28 cellular contexts compared by ENCODE assay signal in genomic region chr20:63814833-63815612, GRCh38. TPM values are rescaled to one million over a fixed set of nuclear protein-coding genes. Genes with fewer than 3 reads are reported as not detected.
DNase-seq lines count a peak whose midpoint lies in the region; ATAC-seq, FAIRE-seq and TF ChIP-seq lines count a peak whose summit lies in the region.
"Had no signal": no experiment of that assay in that cellular context is flagged by ENCODE, and none has a peak within 500 bp of the region (broad histone marks: within the 10 kb centered on the region; RNA-seq: fewer than 3 reads in every experiment).

No MANE protein-coding gene starts in this region.

- intact Hi-C loops in HepG2 (cut with micrococcal nuclease; ENCODE audit: unreplicated experiment) = no loop called here
- intact Hi-C loops in right lobe of liver (cut with DNase I) = no loop called here
- intact Hi-C loops in K562 (cut with micrococcal nuclease) = no loop called here

- H3K36me3 Mint-ChIP-seq in neural crest cell (ENCODE audit: low read depth) = peaks cover 3% of the 10 kb centered on the region
- H3K36me3 Mint-ChIP-seq: CD8-positive, alpha-beta T cell had no signal

- DNase-seq in HepG2 (ENCODE audit: low spot score) (no peak), right lobe of liver (no peak), K562 (ENCODE audit: extremely low read depth in 1 of 4, low spot score in 3 of 4) (no peak), neural crest cell (ENCODE audit: low read depth, low spot score) (no peak), COLO668 (lab: John Stamatoyannopoulos, UW; ENCODE audit: unreplicated experiment) (no peak), Kasumi-1 (lab: John Stamatoyannopoulos, UW) (no peak)
- DNase-seq: AML-193; C1 segment of cervical spinal cord; Calu3; CD8-positive, alpha-beta T cell; DMS153; KG1; MV-4-11; NCI-H1417; NCI-H1694 treated with DMSO at 0.1 percent for 48 hours; NCI-H2081 treated with DMSO at 0.1 percent for 48 hours; NCI-H2171 treated with DMSO at 0.1 percent for 48 hours; NCI-H526; Peyer's patch had no signal

- no peaks in the 10 kb centered on the region for H3K9me1 ChIP-seq in K562 (ENCODE audit: control insufficient read depth, insufficient read depth, low read length)

- TF ChIP-seq CTCF in HepG2 (CRISPR knock-in tag; IDR thresholded peaks at IDR 0.05) (no peak), right lobe of liver (IDR thresholded peaks at IDR 0.05) (no peak), K562 (IDR thresholded peaks at IDR 0.05 in 2 of 3, conservative IDR thresholded peaks at IDR 0.05 in 1 of 3; ENCODE audit: insufficient read depth in 2 of 3, low read depth in 1 of 3, low read length in 3 of 3) (no peak), neural crest cell (conservative IDR thresholded peaks at IDR 0.05) (no peak)

- H3K4me1 ChIP-seq in HepG2 (ENCODE audit: insufficient read depth, low read length) (peaks cover 36% of the 10 kb centered on the region), right lobe of liver (no peaks in the 10 kb centered on the region), K562 (replicated peaks in 1 of 2; ENCODE audit: control insufficient read depth in 2 of 2, insufficient read depth in 2 of 2, low read length in 2 of 2) (peaks cover 5 to 30% of the 10 kb centered on the region in 2 experiments; a peak in 4 of 5 replicates)

- H3K9me3 ChIP-seq in HepG2 (ENCODE audit: low read length) = no peaks in the 10 kb centered on the region
- no peaks in the 10 kb centered on the region for H3K9me3 ChIP-seq in right lobe of liver
- H3K9me3 ChIP-seq in K562 (replicated peaks; ENCODE audit: control insufficient read depth, insufficient read depth, low read depth, low read length) = no peaks in the 10 kb centered on the region
- H3K9me3 ChIP-seq: Peyer's patch had no signal

- CTCF ChIA-PET in HepG2 (lab: Yijun Ruan, JAX; ENCODE audit: low intra/inter-chr PET ratio, low total read pairs) = no interaction called here
- CTCF ChIA-PET in K562 (lab: Yijun Ruan, JAX; ENCODE audit: low intra/inter-chr PET ratio) = no interaction called here

- BruUV-seq in HepG2 (replicated peaks; lab: Mats Ljungman, UMichigan) = no TSS peak
- no TSS peak for BruUV-seq in K562 (replicated peaks; lab: Mats Ljungman, UMichigan)

- FAIRE-seq in HepG2 (lab: Jason Lieb, UNC) (peak; percentile 62), K562 (lab: Jason Lieb, UNC) (no peak)
- FAIRE-seq: GM12891, GM18507, GM19239 had no signal

- H2AFZ ChIP-seq in HepG2 (ENCODE audit: low read length) (no peak overlapping the region), K562 (ENCODE audit: low read depth, low read length) (no peak overlapping the region)

- H3K27ac ChIP-seq in HepG2 (ENCODE audit: extremely low read length, insufficient read depth, low read length) = no peak overlapping the region
- H3K27ac ChIP-seq in right lobe of liver = no peak overlapping the region
- H3K27ac ChIP-seq in K562 (ENCODE audit: extremely low read depth, low read depth, low read length) = no peak overlapping the region
- H3K27ac ChIP-seq: Peyer's patch had no signal

- no peaks in the 10 kb centered on the region for H3K79me2 ChIP-seq in HepG2 (ENCODE audit: insufficient read depth, low read length)
- no peaks in the 10 kb centered on the region for H3K79me2 ChIP-seq in K562 (ENCODE audit: control insufficient read depth, insufficient read depth, low read length)

- ATAC-seq in HepG2 (no peak), right lobe of liver (no peak), K562 (no peak), HG02870 (IDR thresholded peaks at IDR 0.05; ENCODE audit: unreplicated experiment) (no peak), GM19395 (IDR thresholded peaks at IDR 0.05; ENCODE audit: unreplicated experiment) (no peak)
- ATAC-seq: CD8-positive, alpha-beta T cell had no signal

- H3K27me3 ChIP-seq in HepG2 (ENCODE audit: control insufficient read depth in 1 of 2, insufficient read depth in 2 of 2, low read length in 2 of 2) (no peaks in the 10 kb centered on the region), right lobe of liver (no peaks in the 10 kb centered on the region), K562 (ENCODE audit: control insufficient read depth in 2 of 2, insufficient read depth in 2 of 2, low read length in 2 of 2) (peaks cover 0 to 7% of the 10 kb centered on the region in 2 experiments; a peak in 2 of 5 replicates)
- H3K27me3 ChIP-seq: Peyer's patch had no signal

- 54% methylated on average over 8 of the region's 8 CpGs for WGBS in HepG2 (ENCODE audit: low lambda C conversion rate)
- WGBS in right lobe of liver (ENCODE audit: insufficient coverage, low coverage, low lambda C conversion rate, missing lambda C conversion rate) = 61% methylated on average over 7 of the region's 8 CpGs
- 45% methylated on average over 8 of the region's 8 CpGs for WGBS in K562 (ENCODE audit: insufficient coverage, low coverage, missing lambda C conversion rate)

- peaks cover 4% of the 10 kb centered on the region for H3K9me3 Mint-ChIP-seq in neural crest cell
- H3K9me3 Mint-ChIP-seq: CD8-positive, alpha-beta T cell had no signal

- H3K36me3 ChIP-seq in HepG2 (replicated peaks in 1 of 2; ENCODE audit: control insufficient read depth in 1 of 2, insufficient read depth in 2 of 2, low read length in 2 of 2) = no peaks in the 10 kb centered on the region
- H3K36me3 ChIP-seq in right lobe of liver = no peaks in the 10 kb centered on the region
- no peaks in the 10 kb centered on the region for H3K36me3 ChIP-seq in K562 (ENCODE audit: control insufficient read depth, insufficient read depth, low read length)
- H3K36me3 ChIP-seq: Peyer's patch had no signal

- no peak for TF ChIP-seq RAD21 in HepG2 (CRISPR knock-in tag; IDR thresholded peaks at IDR 0.05)
- no peak for TF ChIP-seq RAD21 in K562 (CRISPR knock-in tag; conservative IDR thresholded peaks at IDR 0.05 in 1 of 2, IDR thresholded peaks at IDR 0.05 in 1 of 2)

- H3K27ac Mint-ChIP-seq in neural crest cell (ENCODE audit: unreplicated experiment) = peak overlapping the region; percentile 69
- H3K27ac Mint-ChIP-seq: CD8-positive, alpha-beta T cell had no signal

- H3K9ac ChIP-seq in HepG2 (ENCODE audit: insufficient read depth, low read depth, low read length) (no peak overlapping the region), K562 (ENCODE audit: insufficient read depth in 1 of 2, low read depth in 2 of 2, low read length in 2 of 2) (no peak overlapping the region; a peak in 1 of 4 replicates)

- H3K4me2 ChIP-seq in HepG2 (ENCODE audit: low read depth, low read length) (no peak overlapping the region), K562 (ENCODE audit: insufficient read depth, low read length) (no peak overlapping the region)

- in situ Hi-C loops in HepG2 (cut with HindIII; ENCODE audit: extremely low pct_ligation_motif_present, low pct_unique_long_range_greater_than_20kb) = no loop called here
- in situ Hi-C loops in K562 (cut with MboI) = no loop called here

- H3K4me1 Mint-ChIP-seq in neural crest cell = peaks cover 32% of the 10 kb centered on the region

- H3K27me3 Mint-ChIP-seq in neural crest cell (ENCODE audit: low read depth) = peaks cover 8% of the 10 kb centered on the region

- no peaks in the 10 kb centered on the region for H4K20me1 ChIP-seq in HepG2 (ENCODE audit: insufficient read depth, low read length)
- H4K20me1 ChIP-seq in K562 (replicated peaks; ENCODE audit: control insufficient read depth, insufficient read depth, low read length) = no peaks in the 10 kb centered on the region; the same call in 1 of the 2 replicates

- H3K4me3 Mint-ChIP-seq in neural crest cell = peak overlapping the region; percentile 80
- H3K4me3 Mint-ChIP-seq: CD8-positive, alpha-beta T cell had no signal

- POLR2A ChIA-PET in HepG2 (lab: Yijun Ruan, JAX) (no interaction called here), K562 (lab: Yijun Ruan, JAX) (interaction anchor here (0.6 kb wide), 1 partner anchor 46 kb away, joined by 4 read pairs; no protein-coding TSS in a partner anchor)

- TF ChIP-seq EP300 in HepG2 (IDR thresholded peaks at IDR 0.05; ENCODE audit: low read depth in 2 of 2, low read length in 2 of 2) (no peak), HepG2 (CRISPR knock-in tag; IDR thresholded peaks at IDR 0.05; ENCODE audit: borderline replicate concordance) (no peak), K562 (IDR thresholded peaks at IDR 0.05; ENCODE audit: low read length) (no peak)

- TF ChIP-seq POLR2A in HepG2 (IDR thresholded peaks at IDR 0.05; ENCODE audit: insufficient read depth in 1 of 2, low read depth in 2 of 2, low read length in 2 of 2) (no peak), right lobe of liver (IDR thresholded peaks at IDR 0.05) (no peak), K562 (conservative IDR thresholded peaks at IDR 0.05) (no peak)

- H3K4me3 ChIP-seq in HepG2 (replicated peaks in 1 of 3; ENCODE audit: insufficient read depth in 1 of 3, low read depth in 2 of 3, low read length in 3 of 3) = no peak overlapping the region
- no peak overlapping the region for H3K4me3 ChIP-seq in right lobe of liver
- no peak overlapping the region for H3K4me3 ChIP-seq in K562
- H3K4me3 ChIP-seq: Peyer's patch had no signal

RNA-seq across cellular contexts. Expression of gene ZBTB46, which starts 16.0 kb away (rescaled TPM):
- total RNA-seq in HepG2 (2016; rRNA removed; fragmentation: Illumina TruSeq; extraction: Trizol) = 10.9 and 13.5 TPM in 2 replicates
- total RNA-seq in HepG2 (2016; cell fraction: cytosol; rRNA removed; fragmentation: Illumina TruSeq; extraction: Trizol; ENCODE audit: low read depth) = 74.9 and 80.6 TPM in 2 replicates
- 10.9 and 15.4 TPM in 2 replicates for total RNA-seq in HepG2 (2016; cell fraction: insoluble cytoplasmic fraction; rRNA removed; fragmentation: Illumina TruSeq; extraction: Trizol)
- 51.8 and 55.2 TPM in 2 replicates for total RNA-seq in HepG2 (2016; cell fraction: membrane; rRNA removed; fragmentation: Illumina TruSeq; extraction: Trizol)
- 8.7 and 9.2 TPM in 2 replicates for total RNA-seq in HepG2 (2016; cell fraction: nucleus; rRNA removed; fragmentation: Illumina TruSeq; extraction: Trizol)
- 1.6 and 2.7 TPM in 2 replicates for polyA plus RNA-seq in HepG2 (2011; rRNA removed)
- polyA plus RNA-seq in HepG2 (2011; cell fraction: cytosol; rRNA removed) = 1.6 and 2.0 TPM in 2 replicates
- polyA plus RNA-seq in HepG2 (2011; cell fraction: nucleus; rRNA removed) = 7.2 and 7.6 TPM in 2 replicates
- 3.8 and 5.3 TPM in 2 replicates for polyA plus RNA-seq in HepG2 (2012)
- 0.45 and 0.85 TPM in 2 replicates for polyA plus RNA-seq in HepG2 (2016; cell fraction: cytosol; fragmentation: Illumina TruSeq; extraction: Trizol; ENCODE audit: low read depth)
- 3.9 and 4.2 TPM in 2 replicates for polyA plus RNA-seq in HepG2 (2016; cell fraction: insoluble cytoplasmic fraction; fragmentation: Illumina TruSeq; extraction: Trizol; ENCODE audit: low read depth)
- polyA plus RNA-seq in HepG2 (2016; cell fraction: membrane; fragmentation: Illumina TruSeq; extraction: Trizol; ENCODE audit: low read depth) = 1.4 and 1.5 TPM in 2 replicates
- polyA plus RNA-seq in HepG2 (2016; cell fraction: nucleus; fragmentation: Illumina TruSeq; extraction: Trizol; ENCODE audit: insufficient read depth, low read depth) = 7.1 and 7.5 TPM in 2 replicates
- 18.8 and 33.6 TPM in 2 replicates for polyA minus RNA-seq in HepG2 (2011; rRNA and poly(A)+ RNA removed; ENCODE audit: low replicate concordance)
- 8.3 and 9.0 TPM in 2 replicates for polyA minus RNA-seq in HepG2 (2011; cell fraction: cytosol; rRNA and poly(A)+ RNA removed)
- 5.4 and 9.1 TPM in 2 replicates for polyA minus RNA-seq in HepG2 (2011; cell fraction: nucleus; rRNA and poly(A)+ RNA removed)
- 1 to 10 TPM; 1.2 to 4.2 (median 2.4) TPM for total RNA-seq in right lobe of liver
- 6.4 and 23.8 TPM in 2 replicates for total RNA-seq in K562 (2011; cell fraction: chromatin; rRNA removed; ENCODE audit: low replicate concordance)
- total RNA-seq in K562 (2011; cell fraction: nucleolus; rRNA removed) = 8.2 and 11.0 TPM in 2 replicates
- total RNA-seq in K562 (2011; cell fraction: nucleoplasm; rRNA removed) = 6.0 and 7.5 TPM in 2 replicates
- total RNA-seq in K562 (2014; rRNA removed) = 2.2 and 2.6 TPM in 2 replicates
- total RNA-seq in K562 (2014; rRNA removed; fragmentation: Illumina TruSeq; extraction: Trizol) = 0.38 and 0.40 TPM in 2 replicates
- 2.3 TPM in 2 replicates for total RNA-seq in K562 (2015; rRNA removed; fragmentation: Illumina TruSeq; extraction: Trizol)
- 4.1 and 4.6 TPM in 2 replicates for total RNA-seq in K562 (2021)
- 1.1 and 1.7 TPM in 2 replicates for polyA plus RNA-seq in K562 (2011; rRNA removed)
- 1.7 and 3.0 TPM in 2 replicates for polyA plus RNA-seq in K562 (2011; cell fraction: cytosol; rRNA removed)
- 4.8 and 8.1 TPM in 2 replicates for polyA plus RNA-seq in K562 (2011; cell fraction: nucleus; rRNA removed)
- polyA plus RNA-seq in K562 (2012) = 2.3 and 3.0 TPM in 2 replicates
- polyA plus RNA-seq in K562 (2014; fragmentation: Illumina TruSeq; extraction: Trizol) = 0.39 and 1.1 TPM in 2 replicates
- polyA plus RNA-seq in K562 (2014; fragmentation: Nextera tagmentation; extraction: Ambion mirVana) = under 1 TPM; 0.29 to 0.58 TPM
- polyA plus RNA-seq in K562 (2014; rRNA removed) = 1.3 and 2.0 TPM in 2 replicates
- polyA minus RNA-seq in K562 (2011; rRNA and poly(A)+ RNA removed) = 13.0 and 13.5 TPM in 2 replicates
- polyA minus RNA-seq in K562 (2011; cell fraction: cytosol; rRNA and poly(A)+ RNA removed) = 14.3 and 18.7 TPM in 2 replicates
- polyA minus RNA-seq in K562 (2011; cell fraction: nucleus; rRNA and poly(A)+ RNA removed) = 4.2 and 5.1 TPM in 2 replicates
- total RNA-seq in neural crest cell = 23.7 and 23.8 TPM in 2 replicates
- total RNA-seq: CD8-positive, alpha-beta T cell had no signal

RNA-seq across cellular contexts. Expression of gene ABHD16B, which starts 46.3 kb away (rescaled TPM):
- total RNA-seq in HepG2 (2016; rRNA removed; fragmentation: Illumina TruSeq; extraction: Trizol) (not detected in 2 replicates), right lobe of liver (not detected), K562 (2014; rRNA removed) (not detected in 2 replicates), K562 (2014; rRNA removed; fragmentation: Illumina TruSeq; extraction: Trizol) (not detected in 2 replicates), K562 (2015; rRNA removed; fragmentation: Illumina TruSeq; extraction: Trizol) (not detected in 2 replicates), K562 (2021) (not detected in 2 replicates), neural crest cell (not detected in 2 replicates)
- not detected in 2 replicates for total RNA-seq in HepG2 (2016; cell fraction: cytosol; rRNA removed; fragmentation: Illumina TruSeq; extraction: Trizol; ENCODE audit: low read depth)
- not detected in 2 replicates for total RNA-seq in HepG2 (2016; cell fraction: insoluble cytoplasmic fraction; rRNA removed; fragmentation: Illumina TruSeq; extraction: Trizol)
- not detected in 2 replicates for total RNA-seq in HepG2 (2016; cell fraction: membrane; rRNA removed; fragmentation: Illumina TruSeq; extraction: Trizol)
- not detected in 2 replicates for total RNA-seq in HepG2 (2016; cell fraction: nucleus; rRNA removed; fragmentation: Illumina TruSeq; extraction: Trizol)
- polyA plus RNA-seq in HepG2 (2011; rRNA removed) (not detected in 2 replicates), K562 (2011; rRNA removed) (not detected in 2 replicates), K562 (2014; fragmentation: Illumina TruSeq; extraction: Trizol) (not detected in 2 replicates), K562 (2014; fragmentation: Nextera tagmentation; extraction: Ambion mirVana) (not detected), K562 (2014; rRNA removed) (not detected in 2 replicates)
- polyA plus RNA-seq in HepG2 (2011; cell fraction: cytosol; rRNA removed) = not detected in 2 replicates
- not detected in 2 replicates for polyA plus RNA-seq in HepG2 (2011; cell fraction: nucleus; rRNA removed)
- polyA plus RNA-seq in HepG2 (2012) = not detected in 2 replicates
- not detected in 2 replicates for polyA plus RNA-seq in HepG2 (2016; cell fraction: cytosol; fragmentation: Illumina TruSeq; extraction: Trizol; ENCODE audit: low read depth)
- polyA plus RNA-seq in HepG2 (2016; cell fraction: insoluble cytoplasmic fraction; fragmentation: Illumina TruSeq; extraction: Trizol; ENCODE audit: low read depth) = not detected in 2 replicates
- polyA plus RNA-seq in HepG2 (2016; cell fraction: membrane; fragmentation: Illumina TruSeq; extraction: Trizol; ENCODE audit: low read depth) = not detected in 2 replicates
- polyA plus RNA-seq in HepG2 (2016; cell fraction: nucleus; fragmentation: Illumina TruSeq; extraction: Trizol; ENCODE audit: insufficient read depth, low read depth) = not detected in 2 replicates
- not detected in 2 replicates for polyA minus RNA-seq in HepG2 (2011; rRNA and poly(A)+ RNA removed; ENCODE audit: low replicate concordance)
- polyA minus RNA-seq in HepG2 (2011; cell fraction: cytosol; rRNA and poly(A)+ RNA removed) = not detected in 2 replicates
- polyA minus RNA-seq in HepG2 (2011; cell fraction: nucleus; rRNA and poly(A)+ RNA removed) = not detected in 2 replicates
- not detected in 2 replicates for total RNA-seq in K562 (2011; cell fraction: chromatin; rRNA removed; ENCODE audit: low replicate concordance)
- total RNA-seq in K562 (2011; cell fraction: nucleolus; rRNA removed) = not detected in 2 replicates
- total RNA-seq in K562 (2011; cell fraction: nucleoplasm; rRNA removed) = not detected in 2 replicates
- not detected in 2 replicates for polyA plus RNA-seq in K562 (2011; cell fraction: cytosol; rRNA removed)
- polyA plus RNA-seq in K562 (2011; cell fraction: nucleus; rRNA removed) = not detected in 2 replicates
- not detected in 2 replicates for polyA plus RNA-seq in K562 (2012)
- polyA minus RNA-seq in K562 (2011; rRNA and poly(A)+ RNA removed) = not detected in 2 replicates
- not detected in 2 replicates for polyA minus RNA-seq in K562 (2011; cell fraction: cytosol; rRNA and poly(A)+ RNA removed)
- polyA minus RNA-seq in K562 (2011; cell fraction: nucleus; rRNA and poly(A)+ RNA removed) = not detected in 2 replicates
- total RNA-seq: A172; CD8-positive, alpha-beta T cell; G401; H4; Peyer's patch had no signal
- polyA plus RNA-seq: AG04450 had no signal

RNA-seq across cellular contexts. Expression of gene TPD52L2, which starts 50.0 kb away (rescaled TPM):
- total RNA-seq in HepG2 (2016; rRNA removed; fragmentation: Illumina TruSeq; extraction: Trizol) (156 and 187 TPM in 2 replicates), right lobe of liver (10 to 100 TPM; 20.1 to 46.8 (median 30.5) TPM), K562 (2014; rRNA removed) (54.7 and 69.8 TPM in 2 replicates), K562 (2014; rRNA removed; fragmentation: Illumina TruSeq; extraction: Trizol) (60.6 and 66.7 TPM in 2 replicates), K562 (2015; rRNA removed; fragmentation: Illumina TruSeq; extraction: Trizol) (74.6 and 76.2 TPM in 2 replicates), K562 (2021) (94.2 and 95.4 TPM in 2 replicates), neural crest cell (57.4 and 58.2 TPM in 2 replicates)
- total RNA-seq in HepG2 (2016; cell fraction: cytosol; rRNA removed; fragmentation: Illumina TruSeq; extraction: Trizol; ENCODE audit: low read depth) = 17.3 and 18.9 TPM in 2 replicates
- 159 and 183 TPM in 2 replicates for total RNA-seq in HepG2 (2016; cell fraction: insoluble cytoplasmic fraction; rRNA removed; fragmentation: Illumina TruSeq; extraction: Trizol)
- 68.0 and 74.8 TPM in 2 replicates for total RNA-seq in HepG2 (2016; cell fraction: membrane; rRNA removed; fragmentation: Illumina TruSeq; extraction: Trizol)
- 80.6 and 85.7 TPM in 2 replicates for total RNA-seq in HepG2 (2016; cell fraction: nucleus; rRNA removed; fragmentation: Illumina TruSeq; extraction: Trizol)
- polyA plus RNA-seq in HepG2 (2011; rRNA removed) (184 and 198 TPM in 2 replicates), K562 (2011; rRNA removed) (97.8 and 117 TPM in 2 replicates), K562 (2014; fragmentation: Illumina TruSeq; extraction: Trizol) (112 and 115 TPM in 2 replicates), K562 (2014; fragmentation: Nextera tagmentation; extraction: Ambion mirVana) (1 to 10 TPM; 1.9 to 9.3 TPM), K562 (2014; rRNA removed) (98.5 and 99.5 TPM in 2 replicates)
- 197 and 204 TPM in 2 replicates for polyA plus RNA-seq in HepG2 (2011; cell fraction: cytosol; rRNA removed)
- polyA plus RNA-seq in HepG2 (2011; cell fraction: nucleus; rRNA removed) = 163 and 169 TPM in 2 replicates
- polyA plus RNA-seq in HepG2 (2012) = 96.3 and 115 TPM in 2 replicates
- 18.7 and 19.4 TPM in 2 replicates for polyA plus RNA-seq in HepG2 (2016; cell fraction: cytosol; fragmentation: Illumina TruSeq; extraction: Trizol; ENCODE audit: low read depth)
- 188 and 207 TPM in 2 replicates for polyA plus RNA-seq in HepG2 (2016; cell fraction: insoluble cytoplasmic fraction; fragmentation: Illumina TruSeq; extraction: Trizol; ENCODE audit: low read depth)
- polyA plus RNA-seq in HepG2 (2016; cell fraction: membrane; fragmentation: Illumina TruSeq; extraction: Trizol; ENCODE audit: low read depth) = 59.6 and 59.7 TPM in 2 replicates
- 162 and 173 TPM in 2 replicates for polyA plus RNA-seq in HepG2 (2016; cell fraction: nucleus; fragmentation: Illumina TruSeq; extraction: Trizol; ENCODE audit: insufficient read depth, low read depth)
- 128 and 150 TPM in 2 replicates for polyA minus RNA-seq in HepG2 (2011; rRNA and poly(A)+ RNA removed; ENCODE audit: low replicate concordance)
- polyA minus RNA-seq in HepG2 (2011; cell fraction: cytosol; rRNA and poly(A)+ RNA removed) = 114 and 118 TPM in 2 replicates
- 47.3 and 56.6 TPM in 2 replicates for polyA minus RNA-seq in HepG2 (2011; cell fraction: nucleus; rRNA and poly(A)+ RNA removed)
- 66.8 and 118 TPM in 2 replicates for total RNA-seq in K562 (2011; cell fraction: chromatin; rRNA removed; ENCODE audit: low replicate concordance)
- 62.7 and 66.1 TPM in 2 replicates for total RNA-seq in K562 (2011; cell fraction: nucleolus; rRNA removed)
- total RNA-seq in K562 (2011; cell fraction: nucleoplasm; rRNA removed) = 60.7 and 71.2 TPM in 2 replicates
- polyA plus RNA-seq in K562 (2011; cell fraction: cytosol; rRNA removed) = 109 and 128 TPM in 2 replicates
- polyA plus RNA-seq in K562 (2011; cell fraction: nucleus; rRNA removed) = 76.7 and 81.1 TPM in 2 replicates
- polyA plus RNA-seq in K562 (2012) = 73.1 and 95.5 TPM in 2 replicates
- polyA minus RNA-seq in K562 (2011; rRNA and poly(A)+ RNA removed) = 48.0 and 69.0 TPM in 2 replicates
- polyA minus RNA-seq in K562 (2011; cell fraction: cytosol; rRNA and poly(A)+ RNA removed) = 69.2 and 82.6 TPM in 2 replicates
- polyA minus RNA-seq in K562 (2011; cell fraction: nucleus; rRNA and poly(A)+ RNA removed) = 18.4 and 23.2 TPM in 2 replicates

Comparison
In these comparisons a context has a peak if more than half of its experiments do, and no peak if none do; other contexts are left out.
1. Of the 241 proteins assayed by ChIP-seq in both HepG2 and K562: peak only in HepG2: HNRNPL and ZBTB7A; only in K562: CEBPB; in both: none; in neither: 237; mixed calls (peak in some experiments, not most) for 1.